Comparison of ENCODE assay signal across 9 cellular contexts in the genomic region with DNA sequence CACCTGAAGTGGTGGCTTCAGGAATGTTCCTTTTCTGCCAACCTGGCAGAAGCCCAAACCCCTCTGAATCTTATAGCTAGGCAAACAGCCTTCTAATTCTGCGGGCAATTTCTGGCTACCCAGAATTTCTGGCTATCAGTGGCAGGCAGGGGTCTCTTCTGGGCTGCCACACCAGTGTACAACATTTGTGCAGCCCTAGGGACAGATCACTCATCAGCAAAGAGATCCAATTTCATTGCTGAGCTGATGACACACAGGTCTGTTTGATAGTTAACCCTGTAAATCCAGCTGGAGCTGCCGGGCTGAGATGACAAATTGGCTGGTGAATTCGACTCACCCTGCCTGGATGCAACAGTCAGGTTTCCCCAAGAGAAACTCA. TPM values are rescaled to one million over a fixed set of nuclear protein-coding genes. Genes with fewer than 3 reads are reported as not detected.
DNase-seq lines count a peak whose midpoint lies in the region; ATAC-seq and TF ChIP-seq lines count a peak whose summit lies in the region.
"Had no signal": no experiment of that assay in that cellular context is flagged by ENCODE, and none has a peak within 500 bp of the region (broad histone marks: within the 10 kb centered on the region; RNA-seq: fewer than 3 reads in every experiment).

No MANE protein-coding gene starts in this region.

- H4K20me1 ChIP-seq in mammary epithelial cell (ENCODE audit: insufficient read depth, low read length) = no peaks in the 10 kb centered on the region

- H3K4me1 ChIP-seq in BE2C = no peaks in the 10 kb centered on the region; the same call in none of the 2 replicates
- H3K4me1 ChIP-seq in mammary epithelial cell (ENCODE audit: insufficient read depth, low read length) = peaks cover 3% of the 10 kb centered on the region
- peaks cover 6% of the 10 kb centered on the region for H3K4me1 ChIP-seq in mucosa of descending colon (ENCODE audit: low read depth)
- no peaks in the 10 kb centered on the region for H3K4me1 ChIP-seq in psoas muscle

- WGBS in mammary epithelial cell (ENCODE audit: low coverage, missing lambda C conversion rate) = 33% methylated on average over 3 of the region's 3 CpGs
- 48 to 54% (median 50%) methylated on average over 3 of the region's 3 CpGs for WGBS in psoas muscle, 3 donors

- H3K27me3 Mint-ChIP-seq in activated CD4-positive, alpha-beta T cell treated with anti-CD3 and anti-CD28 coated beads, Interleukin-2, amount 10 ng/mL, durations not matched to agents 7 days and 5 days = peaks cover 28% of the 10 kb centered on the region

- H3K79me2 ChIP-seq in mammary epithelial cell (ENCODE audit: insufficient read depth, low read length) = peaks cover 67% of the 10 kb centered on the region

- no peak overlapping the region for H3K27ac Mint-ChIP-seq in activated CD4-positive, alpha-beta T cell treated with anti-CD3 and anti-CD28 coated beads, Interleukin-2, amount 10 ng/mL, durations not matched to agents 7 days and 5 days

- H3K4me1 Mint-ChIP-seq in activated CD4-positive, alpha-beta T cell treated with anti-CD3 and anti-CD28 coated beads, Interleukin-2, amount 10 ng/mL, durations not matched to agents 7 days and 5 days = peaks cover 4% of the 10 kb centered on the region

- H3K36me3 ChIP-seq in BE2C (no peaks in the 10 kb centered on the region), mammary epithelial cell (ENCODE audit: insufficient read depth, low read length) (no peaks in the 10 kb centered on the region), mucosa of descending colon (ENCODE audit: low read depth) (no peaks in the 10 kb centered on the region), psoas muscle (ENCODE audit: insufficient read depth in 1 of 2, low read depth in 1 of 2) (no peaks in the 10 kb centered on the region)

- no peaks in the 10 kb centered on the region for H3K27me3 ChIP-seq in BE2C
- H3K27me3 ChIP-seq in mammary epithelial cell (ENCODE audit: insufficient read depth, low read length) = no peaks in the 10 kb centered on the region
- H3K27me3 ChIP-seq in psoas muscle (ENCODE audit: insufficient read depth in 3 of 3, low read length in 2 of 3) = peaks cover 0 to 61% (median 0%) of the 10 kb centered on the region in 3 donors

- peak overlapping the region; percentile 80 for H3K4me2 ChIP-seq in mammary epithelial cell (ENCODE audit: insufficient read depth, low read depth, low read length)

- H3K4me3 ChIP-seq in BE2C (ENCODE audit: low read depth, low read length) (peak overlapping the region; percentile 81), mammary epithelial cell (replicated peaks in 1 of 3; ENCODE audit: insufficient read depth in 1 of 3, low read depth in 2 of 3, low read length in 3 of 3) (peak overlapping the region; percentile 54 to 63 (median 59)), mucosa of descending colon (no peak overlapping the region), psoas muscle (no peak overlapping the region)

- no peak overlapping the region for H3K4me3 Mint-ChIP-seq in activated CD4-positive, alpha-beta T cell treated with anti-CD3 and anti-CD28 coated beads, Interleukin-2, amount 10 ng/mL, durations not matched to agents 7 days and 5 days

- in situ Hi-C loops in mammary epithelial cell (cut with MboI; ENCODE audit: low sequenced_read_pairs in 2 of 2) = loop anchor here in 1 of 2 donors (25.0 kb wide), 1 partner anchor 431 kb away; no protein-coding TSS in a partner anchor

- H2AFZ ChIP-seq in mammary epithelial cell (ENCODE audit: low read depth, low read length) = no peak overlapping the region

- no peaks in the 10 kb centered on the region for H3K36me3 Mint-ChIP-seq in activated CD4-positive, alpha-beta T cell treated with anti-CD3 and anti-CD28 coated beads, Interleukin-2, amount 10 ng/mL, durations not matched to agents 7 days and 5 days (ENCODE audit: low read depth)

- peak overlapping the region; percentile 76 for H3K27ac ChIP-seq in mammary epithelial cell (ENCODE audit: insufficient read depth, low read depth, low read length)
- H3K27ac ChIP-seq in psoas muscle = no peak overlapping the region

- dilution Hi-C loops in mammary epithelial cell (cut with HindIII; ENCODE audit: low sequenced_read_pairs) = no loop called here

- intact Hi-C loops in mammary epithelial cell (cut with micrococcal nuclease) (no loop called here), mucosa of descending colon (cut with DNase I, micrococcal nuclease) (no loop called here), psoas muscle (cut with DNase I) (loop anchor here (2.0 to 5.0 kb wide), 2 partner anchors 426 to 429 kb away; no protein-coding TSS in a partner anchor)

- no TSS peak for BruUV-seq in mammary epithelial cell (replicated peaks; lab: Mats Ljungman, UMichigan)

- no peaks in the 10 kb centered on the region for H3K9me3 Mint-ChIP-seq in activated CD4-positive, alpha-beta T cell treated with anti-CD3 and anti-CD28 coated beads, Interleukin-2, amount 10 ng/mL, durations not matched to agents 7 days and 5 days

- TF ChIP-seq CTCF in BE2C (IDR thresholded peaks at IDR 0.05; ENCODE audit: low read depth, low read length) (no peak), mammary epithelial cell (conservative IDR thresholded peaks at IDR 0.05 in 1 of 2, IDR thresholded peaks at IDR 0.05 in 1 of 2; ENCODE audit: extremely low read depth in 1 of 2, insufficient read depth in 1 of 2, low read depth in 1 of 2, low read length in 2 of 2) (no peak), mucosa of descending colon (IDR thresholded peaks at IDR 0.05) (no peak), psoas muscle (IDR thresholded peaks at IDR 0.05) (no peak)

- POLR2A ChIA-PET in activated CD4-positive, alpha-beta T cell treated with anti-CD3 and anti-CD28 coated beads, Interleukin-2, amount 10 ng/mL, durations not matched to agents 7 days and 5 days (lab: Charles Lee) = no interaction called here

- CTCF ChIA-PET in mammary epithelial cell (lab: Charles Lee; ENCODE audit: low non-redundant PET) = no interaction called here
- CTCF ChIA-PET in activated CD4-positive, alpha-beta T cell treated with anti-CD3 and anti-CD28 coated beads, Interleukin-2, amount 10 ng/mL, durations not matched to agents 7 days and 5 days (lab: Charles Lee) = no interaction called here

- H3K9ac ChIP-seq in mammary epithelial cell (ENCODE audit: insufficient read depth, low read length) = peak overlapping the region; percentile 85

- DNase-seq in BE2C (peak; percentile 15), NCI-H146 (lab: John Stamatoyannopoulos, UW) (peak; percentile 52), mammary epithelial cell (peak; percentile 67), mucosa of descending colon (peak in 1 of 3 donors; percentile 35), NOMO-1 treated with DMSO at 0.1 percent for 48 hours (lab: John Stamatoyannopoulos, UW; ENCODE audit: unreplicated experiment) (no peak), ureter (ENCODE audit: low spot score) (no peak), psoas muscle (no peak)
- DNase-seq in activated CD4-positive, alpha-beta T cell treated with anti-CD3 and anti-CD28 coated beads, Interleukin-2, amount 10 ng/mL, durations not matched to agents 7 days and 5 days = no peak
- DNase-seq: NCI-H1092 had no signal

- ATAC-seq in mucosa of descending colon (peak; percentile 15), psoas muscle (no peak)

- H3K9me3 ChIP-seq in BE2C (no peaks in the 10 kb centered on the region), mammary epithelial cell (replicated peaks; ENCODE audit: insufficient read depth, low read length) (no peaks in the 10 kb centered on the region), mucosa of descending colon (no peaks in the 10 kb centered on the region), psoas muscle (no peaks in the 10 kb centered on the region)

RNA-seq across cellular contexts. Expression of a gene that starts 2.4 kb away (rescaled TPM):
- polyA plus RNA-seq in BE2C (2012; ENCODE audit: insufficient read depth, insufficient read length, low read depth) = 2.2 TPM
- total RNA-seq in mammary epithelial cell (10 to 100 TPM; 19.5 to 26.5 TPM), mucosa of descending colon (10 to 100 TPM; 41.4 to 48.8 (median 48.4) TPM), ureter (31.8 TPM), psoas muscle (1 to 10 TPM in 3 of 4 donors, under 1 TPM in 1; 0.90 to 1.6 (median 1.4) TPM)
- polyA plus RNA-seq in mammary epithelial cell (15.9 TPM), psoas muscle (under 1 TPM; 0.28 to 0.61 (median 0.39) TPM)
- 26.2 TPM for polyA minus RNA-seq in mammary epithelial cell
- total RNA-seq in activated CD4-positive, alpha-beta T cell treated with anti-CD3 and anti-CD28 coated beads, Interleukin-2, amount 10 ng/mL, durations not matched to agents 7 days and 5 days = under 1 TPM; 0.22 to 0.23 TPM

Comparison
In these comparisons a context has a peak if more than half of its experiments do, and no peak if none do; other contexts are left out.
1. DNase-seq: peak in BE2C (single experiment), NCI-H146 (single experiment) and mammary epithelial cell (single experiment); none in NOMO-1 treated with DMSO at 0.1 percent for 48 hours (single experiment), ureter (single experiment), psoas muscle (0 of 2) and activated CD4-positive, alpha-beta T cell treated with anti-CD3 and anti-CD28 coated beads, Interleukin-2, amount 10 ng/mL, durations not matched to agents 7 days and 5 days (single experiment).
2. H3K4me3 ChIP-seq: peak in BE2C (single experiment) and mammary epithelial cell (3 of 3); none in mucosa of descending colon (single experiment) and psoas muscle (single experiment).
3. RNA of a gene that starts 2.4 kb away (total RNA-seq): 41.4 to 48.8 TPM in mucosa of descending colon, 31.8 TPM in ureter (single experiment) and 19.5 to 26.5 TPM in mammary epithelial cell; 0.90 to 1.6 TPM in psoas muscle and 0.22 to 0.23 TPM in activated CD4-positive, alpha-beta T cell treated with anti-CD3 and anti-CD28 coated beads, Interleukin-2, amount 10 ng/mL, durations not matched to agents 7 days and 5 days; every median in the first group is over 4 times any median in the second.
4. intact Hi-C loops: an anchor here in psoas muscle (2.0 to 5.0 kb wide); none called in mammary epithelial cell and mucosa of descending colon.